ENCODE assay signal across 1 cellular context in genomic region chr6:30744054-30744805, GRCh38.
TF ChIP-seq lines count a peak whose summit lies in the region.

IER3 (minus strand) TSS chr6:30744547; CDS start chr6:30744518, 29 bp downstream.

TF ChIP-seq in A549, 52 proteins besides CTCF, POLR2A, EP300 and RAD21 (continued from another document):
- TF ChIP-seq REST (IDR thresholded peaks at IDR 0.05) (peak; percentile 34; the same call in 1 of the 2 replicates), ATOH8 (CRISPR knock-in tag; IDR thresholded peaks at IDR 0.05; ENCODE audit: low read depth) (no peak), MYC (IDR thresholded peaks at IDR 0.05; ENCODE audit: borderline replicate concordance, low read length) (no peak), RNF2 (IDR thresholded peaks at IDR 0.05; ENCODE audit: borderline replicate concordance, low read depth) (no peak), CBX8 (IDR thresholded peaks at IDR 0.05) (no peak), RARB (CRISPR knock-in tag; IDR thresholded peaks at IDR 0.05) (0 out of 2 replicates have a peak, but pooled peaks have one; percentile 58), JUN (IDR thresholded peaks at IDR 0.05) (peak; percentile 97 to 100), TP53 (CRISPR knock-in tag; IDR thresholded peaks at IDR 0.05) (0 out of 2 replicates have a peak, but pooled peaks have one; percentile 63), HOXB5 (CRISPR knock-in tag; IDR thresholded peaks at IDR 0.05) (0 out of 2 replicates have a peak, but pooled peaks have one; percentile 16), MAZ (IDR thresholded peaks at IDR 0.05; ENCODE audit: borderline replicate concordance, low read depth, low read length) (peak; percentile 59; the same call in 1 of the 2 replicates), TFCP2L1 (CRISPR knock-in tag; IDR thresholded peaks at IDR 0.05) (peak; percentile 88), SMC3 (IDR thresholded peaks at IDR 0.05) (peak; percentile 48), CHD2 (IDR thresholded peaks at IDR 0.05; ENCODE audit: low read length, partially characterized antibody) (peak; percentile 12)
